8 cellular contexts compared by ENCODE assay signal in the genomic region with DNA sequence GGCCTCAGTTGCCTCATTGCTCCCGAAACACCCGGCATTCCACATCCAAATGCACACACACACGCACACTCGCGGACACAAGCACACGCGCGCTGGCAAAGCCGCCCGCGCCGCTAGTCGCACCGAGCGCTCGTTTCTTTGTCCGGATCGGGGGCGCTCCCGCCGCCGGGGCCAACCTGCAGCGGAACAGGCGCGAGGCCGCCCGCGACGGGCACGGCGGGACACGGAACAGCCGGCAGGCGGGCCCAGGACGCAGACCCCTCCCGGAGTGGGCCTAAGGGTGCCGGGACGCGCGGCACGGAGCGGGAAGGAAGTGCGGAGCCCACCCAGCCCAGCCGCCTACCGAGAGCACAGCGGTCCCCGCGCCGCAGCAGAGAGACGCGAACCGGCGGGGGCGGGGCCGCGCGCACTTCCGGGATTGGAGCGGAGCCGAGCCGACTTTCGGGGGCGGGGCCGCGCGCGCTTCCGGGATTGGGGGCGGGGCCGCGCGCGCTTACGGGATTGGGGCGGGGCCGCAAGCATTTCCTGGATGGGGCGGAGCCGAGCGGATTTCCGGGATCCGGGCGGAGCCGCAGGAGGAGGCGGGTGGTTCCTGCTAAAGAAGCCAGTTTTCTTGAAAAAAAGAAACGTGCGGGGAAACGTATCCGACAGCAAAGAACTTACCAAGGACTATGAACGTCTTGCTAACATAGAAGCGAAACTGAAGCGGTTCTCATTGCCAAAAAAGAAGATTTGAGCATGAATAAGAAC. TPM values are rescaled to one million over a fixed set of nuclear protein-coding genes. Genes with fewer than 3 reads are reported as not detected.
DNase-seq lines count a peak whose midpoint lies in the region; ATAC-seq and TF ChIP-seq lines count a peak whose summit lies in the region.

A gene (minus strand): TSS at position 396 of the 750 bp plus-strand sequence. CDS start 1,498 bp downstream, outside the sequence.

- peaks cover 9% of the 10 kb centered on the region for H3K9me3 Mint-ChIP-seq in Caco-2 (ENCODE audit: unreplicated experiment)
- H3K9me3 Mint-ChIP-seq in IgD-negative memory B cell: no peaks in the 10 kb centered on the region

- intact Hi-C loops in Caco-2 (cut with micrococcal nuclease; ENCODE audit: unreplicated experiment): loop anchor here (1.0 kb wide), 1 partner anchor 8 kb away; a partner anchor contains a TSS

- H3K27ac Mint-ChIP-seq in Caco-2 (ENCODE audit: unreplicated experiment): peak within 1 kb of the TSS; percentile 89
- H3K27ac Mint-ChIP-seq in IgD-negative memory B cell: peak within 1 kb of the TSS; percentile 98 to 99 (median 98)

- H3K9me3 ChIP-seq in Caco-2 (no peaks in the 10 kb centered on the region), mononuclear cell (ENCODE audit: low read depth, low read length) (no peaks in the 10 kb centered on the region)

- DNase-seq in Caco-2: peak; percentile 92 to 96
- peak; percentile 53 for DNase-seq in OCI-M2 (lab: John Stamatoyannopoulos, UW; ENCODE audit: unreplicated experiment)
- peak; percentile 93 for DNase-seq in activated T-cell treated with anti-CD3 and anti-CD28 coated beads for 24 hours (ENCODE audit: low read depth)
- peak; percentile 77 for DNase-seq in epidermal melanocyte (ENCODE audit: insufficient read length, low spot score)
- peak; percentile 91 to 93 for DNase-seq in stimulated activated CD8-positive, alpha-beta memory T cell treated with anti-CD3 and anti-CD28 coated beads, Interleukin-2, amount 100 ng/mL, for 1 hour (ENCODE audit: low read depth in 2 of 2)

- peak; percentile 56 for ATAC-seq in GM21515 (IDR thresholded peaks at IDR 0.05; ENCODE audit: unreplicated experiment)

- peak within 1 kb of the TSS; percentile 85 for H3K4me3 ChIP-seq in Caco-2 (ENCODE audit: low read depth, low read length)
- peak within 1 kb of the TSS; percentile 100 for H3K4me3 ChIP-seq in mononuclear cell (ENCODE audit: low read length)

- TF ChIP-seq CTCF in Caco-2 (IDR thresholded peaks at IDR 0.05; ENCODE audit: insufficient read depth in 1 of 2, low read depth in 1 of 2, low read length in 1 of 2, severe bottlenecking in 1 of 2, unreplicated experiment in 1 of 2): no peak

- CTCF ChIA-PET in Caco-2 (lab: Charles Lee): no interaction called here

- H3K4me1 Mint-ChIP-seq in Caco-2 (ENCODE audit: low read depth, unreplicated experiment): no peaks in the 10 kb centered on the region
- peaks cover 14 to 27% (median 18%) of the 10 kb centered on the region in 3 donors for H3K4me1 Mint-ChIP-seq in IgD-negative memory B cell

- H3K36me3 Mint-ChIP-seq in Caco-2 (ENCODE audit: insufficient read depth, unreplicated experiment): peaks cover 14% of the 10 kb centered on the region
- H3K36me3 Mint-ChIP-seq in IgD-negative memory B cell: peaks cover 2% of the 10 kb centered on the region

- H3K27me3 Mint-ChIP-seq in Caco-2 (ENCODE audit: insufficient read depth, unreplicated experiment) (no peaks in the 10 kb centered on the region), IgD-negative memory B cell (no peaks in the 10 kb centered on the region)

- POLR2A ChIA-PET in Caco-2 (lab: Charles Lee): no interaction called here

- H3K27me3 ChIP-seq in Caco-2 (replicated peaks; ENCODE audit: control insufficient read depth, insufficient read depth, low read length) (no peaks in the 10 kb centered on the region), mononuclear cell (ENCODE audit: insufficient read depth, low read length) (no peaks in the 10 kb centered on the region)

- no peaks in the 10 kb centered on the region for H3K36me3 ChIP-seq in Caco-2 (ENCODE audit: control insufficient read depth, insufficient read depth, low read length)

- BruUV-seq in Caco-2 (replicated peaks; lab: Mats Ljungman, UMichigan): TSS peak; percentile 58

- H3K4me3 Mint-ChIP-seq in Caco-2 (ENCODE audit: unreplicated experiment) (peak within 1 kb of the TSS; percentile 83), IgD-negative memory B cell (peak within 1 kb of the TSS; percentile 90 to 98 (median 96))

- peaks cover 15% of the 10 kb centered on the region for H3K4me1 ChIP-seq in Caco-2
- H3K4me1 ChIP-seq in mononuclear cell (ENCODE audit: insufficient read depth, low read length): peaks cover 49% of the 10 kb centered on the region

RNA-seq across cellular contexts. Expression of the gene that starts here (rescaled TPM):
- 99.6 and 99.9 TPM in 2 replicates for total RNA-seq in Caco-2 (2022)
- polyA plus RNA-seq in IgD-negative memory B cell: 266 TPM
- total RNA-seq in mononuclear cell: 32.4 TPM

Comparison
In these comparisons a context has a peak if more than half of its experiments do, and no peak if none do; other contexts are left out.
1. Peak in every context shown above with its lines: DNase-seq, ATAC-seq and H3K4me3 ChIP-seq.